ENCODE assay signal across 1 cellular context in the genomic region with DNA sequence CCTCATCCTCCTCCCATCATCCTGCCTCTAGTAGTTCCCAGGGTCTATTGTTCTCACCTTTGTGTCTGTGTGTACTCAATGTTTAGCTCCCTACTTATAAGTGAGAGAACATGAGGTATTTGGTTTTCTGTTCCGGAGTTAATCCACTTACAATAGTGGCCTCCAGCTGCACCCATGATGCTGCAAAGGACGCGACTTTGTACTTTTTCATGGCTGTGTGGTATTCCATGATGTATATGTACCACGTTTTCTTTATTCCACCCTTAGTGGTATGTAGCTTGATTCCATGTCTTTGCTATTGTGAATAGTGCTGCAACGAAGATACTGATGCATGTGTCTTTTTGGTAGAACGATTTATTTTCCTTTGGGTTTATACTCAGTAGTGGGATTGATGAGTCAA.
TF ChIP-seq lines count a peak whose summit lies in the region.

No MANE protein-coding gene starts in this region.

TF ChIP-seq in GM23338, 12 proteins besides CTCF, POLR2A, EP300 and RAD21 (continued from another document):
- TF ChIP-seq, protein P1, sequence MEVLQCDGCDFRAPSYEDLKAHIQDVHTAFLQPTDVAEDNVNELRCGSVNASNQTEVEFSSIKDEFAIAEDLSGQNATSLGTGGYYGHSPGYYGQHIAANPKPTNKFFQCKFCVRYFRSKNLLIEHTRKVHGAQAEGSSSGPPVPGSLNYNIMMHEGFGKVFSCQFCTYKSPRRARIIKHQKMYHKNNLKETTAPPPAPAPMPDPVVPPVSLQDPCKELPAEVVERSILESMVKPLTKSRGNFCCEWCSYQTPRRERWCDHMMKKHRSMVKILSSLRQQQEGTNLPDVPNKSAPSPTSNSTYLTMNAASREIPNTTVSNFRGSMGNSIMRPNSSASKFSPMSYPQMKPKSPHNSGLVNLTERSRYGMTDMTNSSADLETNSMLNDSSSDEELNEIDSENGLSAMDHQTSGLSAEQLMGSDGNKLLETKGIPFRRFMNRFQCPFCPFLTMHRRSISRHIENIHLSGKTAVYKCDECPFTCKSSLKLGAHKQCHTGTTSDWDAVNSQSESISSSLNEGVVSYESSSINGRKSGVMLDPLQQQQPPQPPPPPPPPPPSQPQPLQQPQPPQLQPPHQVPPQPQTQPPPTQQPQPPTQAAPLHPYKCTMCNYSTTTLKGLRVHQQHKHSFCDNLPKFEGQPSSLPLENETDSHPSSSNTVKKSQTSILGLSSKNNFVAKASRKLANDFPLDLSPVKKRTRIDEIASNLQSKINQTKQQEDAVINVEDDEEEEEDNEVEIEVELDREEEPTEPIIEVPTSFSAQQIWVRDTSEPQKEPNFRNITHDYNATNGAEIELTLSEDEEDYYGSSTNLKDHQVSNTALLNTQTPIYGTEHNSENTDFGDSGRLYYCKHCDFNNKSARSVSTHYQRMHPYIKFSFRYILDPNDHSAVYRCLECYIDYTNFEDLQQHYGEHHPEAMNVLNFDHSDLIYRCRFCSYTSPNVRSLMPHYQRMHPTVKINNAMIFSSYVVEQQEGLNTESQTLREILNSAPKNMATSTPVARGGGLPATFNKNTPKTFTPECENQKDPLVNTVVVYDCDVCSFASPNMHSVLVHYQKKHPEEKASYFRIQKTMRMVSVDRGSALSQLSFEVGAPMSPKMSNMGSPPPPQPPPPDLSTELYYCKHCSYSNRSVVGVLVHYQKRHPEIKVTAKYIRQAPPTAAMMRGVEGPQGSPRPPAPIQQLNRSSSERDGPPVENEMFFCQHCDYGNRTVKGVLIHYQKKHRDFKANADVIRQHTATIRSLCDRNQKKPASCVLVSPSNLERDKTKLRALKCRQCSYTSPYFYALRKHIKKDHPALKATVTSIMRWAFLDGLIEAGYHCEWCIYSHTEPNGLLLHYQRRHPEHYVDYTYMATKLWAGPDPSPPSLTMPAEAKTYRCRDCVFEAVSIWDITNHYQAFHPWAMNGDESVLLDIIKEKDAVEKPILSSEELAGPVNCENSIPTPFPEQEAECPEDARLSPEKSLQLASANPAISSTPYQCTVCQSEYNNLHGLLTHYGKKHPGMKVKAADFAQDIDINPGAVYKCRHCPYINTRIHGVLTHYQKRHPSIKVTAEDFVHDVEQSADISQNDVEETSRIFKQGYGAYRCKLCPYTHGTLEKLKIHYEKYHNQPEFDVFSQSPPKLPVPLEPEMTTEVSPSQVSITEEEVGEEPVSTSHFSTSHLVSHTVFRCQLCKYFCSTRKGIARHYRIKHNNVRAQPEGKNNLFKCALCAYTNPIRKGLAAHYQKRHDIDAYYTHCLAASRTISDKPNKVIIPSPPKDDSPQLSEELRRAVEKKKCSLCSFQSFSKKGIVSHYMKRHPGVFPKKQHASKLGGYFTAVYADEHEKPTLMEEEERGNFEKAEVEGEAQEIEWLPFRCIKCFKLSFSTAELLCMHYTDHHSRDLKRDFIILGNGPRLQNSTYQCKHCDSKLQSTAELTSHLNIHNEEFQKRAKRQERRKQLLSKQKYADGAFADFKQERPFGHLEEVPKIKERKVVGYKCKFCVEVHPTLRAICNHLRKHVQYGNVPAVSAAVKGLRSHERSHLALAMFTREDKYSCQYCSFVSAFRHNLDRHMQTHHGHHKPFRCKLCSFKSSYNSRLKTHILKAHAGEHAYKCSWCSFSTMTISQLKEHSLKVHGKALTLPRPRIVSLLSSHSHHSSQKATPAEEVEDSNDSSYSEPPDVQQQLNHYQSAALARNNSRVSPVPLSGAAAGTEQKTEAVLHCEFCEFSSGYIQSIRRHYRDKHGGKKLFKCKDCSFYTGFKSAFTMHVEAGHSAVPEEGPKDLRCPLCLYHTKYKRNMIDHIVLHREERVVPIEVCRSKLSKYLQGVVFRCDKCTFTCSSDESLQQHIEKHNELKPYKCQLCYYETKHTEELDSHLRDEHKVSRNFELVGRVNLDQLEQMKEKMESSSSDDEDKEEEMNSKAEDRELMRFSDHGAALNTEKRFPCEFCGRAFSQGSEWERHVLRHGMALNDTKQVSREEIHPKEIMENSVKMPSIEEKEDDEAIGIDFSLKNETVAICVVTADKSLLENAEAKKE (CRISPR knock-in tag; IDR thresholded peaks at IDR 0.05) = no peak
- TF ChIP-seq STAT1 (IDR thresholded peaks at IDR 0.05; ENCODE audit: unreplicated experiment) = no peak
- TF ChIP-seq ZNF331 (CRISPR knock-in tag; IDR thresholded peaks at IDR 0.05; ENCODE audit: low read depth) = no peak
- no peak for TF ChIP-seq CREB1 (CRISPR knock-in tag; IDR thresholded peaks at IDR 0.05; ENCODE audit: low read depth)
- no peak for TF ChIP-seq EZH2phosphoT487 (IDR thresholded peaks at IDR 0.05; ENCODE audit: unreplicated experiment)
